Comparison of ENCODE assay signal across 16 cellular contexts in genomic region chr2:1510184-1510583, GRCh38.
DNase-seq lines count a peak whose midpoint lies in the region; ATAC-seq and TF ChIP-seq lines count a peak whose summit lies in the region.
"Had no signal": no experiment of that assay in that cellular context is flagged by ENCODE, and none has a peak within 500 bp of the region (broad histone marks: within the 10 kb centered on the region; RNA-seq: fewer than 3 reads in every experiment).

No MANE protein-coding gene starts in this region.

- H3K9me3 ChIP-seq in Loucy (ENCODE audit: insufficient read depth, low read depth, low read length) (no peaks in the 10 kb centered on the region), esophagus (ENCODE audit: control insufficient read depth in 2 of 2, insufficient read depth in 1 of 2, low read depth in 1 of 2, low read length in 1 of 2) (no peaks in the 10 kb centered on the region), spleen (no peaks in the 10 kb centered on the region)
- H3K9me3 ChIP-seq: breast epithelium, HAP-1, MG63 had no signal

- no peaks in the 10 kb centered on the region for H3K36me3 ChIP-seq in Loucy (ENCODE audit: insufficient read depth, low read length)
- H3K36me3 ChIP-seq in esophagus (ENCODE audit: control insufficient read depth in 2 of 2, insufficient read depth in 2 of 2, low read length in 1 of 2): no peaks in the 10 kb centered on the region
- H3K36me3 ChIP-seq in spleen: peaks cover 0 to 16% (median 0%) of the 10 kb centered on the region in 6 donors
- H3K36me3 ChIP-seq: breast epithelium, HAP-1, MG63 had no signal

- DNase-seq in activated T-cell treated with anti-CD3 and anti-CD28 coated beads, Interleukin-2, amount 50 U/mL, for 4 hours: no peak
- no peak for DNase-seq in activated T-cell treated with anti-CD3 and anti-CD28 coated beads, Interleukin-2, amount 50 U/mL, for 48 hours
- no peak for DNase-seq in spleen
- DNase-seq in foreskin keratinocyte: no peak
- DNase-seq: activated B cell treated with CpG ODN at 0.5 μM for 24 hours; MG63; natural killer cell; NCI-H1436 treated with DMSO at 0.1 percent for 48 hours; NCI-H446 treated with DMSO at 0.1 percent for 48 hours; stimulated activated naive CD8-positive, alpha-beta T cell treated with anti-CD3 and anti-CD28 coated beads, Interleukin-15, amount 100 ng/mL, for 72 hours had no signal

- H3K79me2 ChIP-seq in Loucy (ENCODE audit: insufficient read depth, low read length): no peaks in the 10 kb centered on the region

- H3K27me3 ChIP-seq in Loucy (ENCODE audit: insufficient read depth, low read length, poor library complexity, severe bottlenecking): no peaks in the 10 kb centered on the region
- H3K27me3 ChIP-seq in esophagus (ENCODE audit: control insufficient read depth in 1 of 2, insufficient read depth in 2 of 2, low read length in 2 of 2): no peaks in the 10 kb centered on the region
- H3K27me3 ChIP-seq in spleen (replicated peaks in 1 of 7): peaks cover 0 to 11% (median 0%) of the 10 kb centered on the region in 7 donors
- no peaks in the 10 kb centered on the region for H3K27me3 ChIP-seq in foreskin keratinocyte
- H3K27me3 ChIP-seq: MG63 had no signal

- H3K4me3 ChIP-seq in Loucy (ENCODE audit: low read length, poor library complexity, severe bottlenecking) (no peak overlapping the region), esophagus (ENCODE audit: low read depth in 1 of 2, low read length in 2 of 2) (no peak overlapping the region), spleen (no peak overlapping the region)
- H3K4me3 ChIP-seq: breast epithelium, HAP-1, lung, MG63 had no signal

- no peaks in the 10 kb centered on the region for H4K20me1 ChIP-seq in Loucy (ENCODE audit: insufficient read depth, low read length, poor library complexity, severe bottlenecking)

- no peaks in the 10 kb centered on the region for H3K27me3 Mint-ChIP-seq in activated T-cell treated with anti-CD3 and anti-CD28 coated beads, Interleukin-2, amount 50 U/mL, for 4 hours (ENCODE audit: low read depth)

- H3K9ac ChIP-seq in Loucy (ENCODE audit: low read depth, low read length, poor library complexity, severe bottlenecking): no peak overlapping the region

- TF ChIP-seq CTCF in Loucy (conservative IDR thresholded peaks at IDR 0.05; ENCODE audit: low read length) (no peak), spleen (IDR thresholded peaks at IDR 0.05 in 8 of 11, conservative IDR thresholded peaks at IDR 0.05 in 3 of 11) (no peak), foreskin keratinocyte (conservative IDR thresholded peaks at IDR 0.05) (no peak)

- H3K4me1 Mint-ChIP-seq in activated T-cell treated with anti-CD3 and anti-CD28 coated beads, Interleukin-2, amount 50 U/mL, for 4 hours (ENCODE audit: low read depth): peaks cover 25% of the 10 kb centered on the region

- intact Hi-C loops in spleen (cut with DNase I; ENCODE audit: low total_unique reads): no loop called here

- no peaks in the 10 kb centered on the region for H3F3A ChIP-seq in Loucy (ENCODE audit: low read depth)

- H2AFZ ChIP-seq in Loucy (ENCODE audit: low read length): no peak overlapping the region

- H3K4me2 ChIP-seq in Loucy (ENCODE audit: low read depth, low read length, poor library complexity, severe bottlenecking): peak overlapping the region; percentile 51

- H3K4me1 ChIP-seq in Loucy (ENCODE audit: insufficient read depth, low read length, poor library complexity, severe bottlenecking): peaks cover 27% of the 10 kb centered on the region
- no peaks in the 10 kb centered on the region for H3K4me1 ChIP-seq in esophagus (ENCODE audit: control insufficient read depth in 2 of 2, insufficient read depth in 2 of 2, low read length in 1 of 2)
- H3K4me1 ChIP-seq in spleen: peaks cover 0 to 12% (median 1%) of the 10 kb centered on the region in 6 donors
- H3K4me1 ChIP-seq in foreskin keratinocyte: no peaks in the 10 kb centered on the region
- H3K4me1 ChIP-seq: breast epithelium, HAP-1 had no signal

- H3K4me3 Mint-ChIP-seq in activated T-cell treated with anti-CD3 and anti-CD28 coated beads, Interleukin-2, amount 50 U/mL, for 4 hours: peak overlapping the region; percentile 5
- H3K4me3 Mint-ChIP-seq: activated B cell treated with CpG ODN at 0.5 μM for 24 hours, natural killer cell had no signal

- H3K9me3 Mint-ChIP-seq in activated T-cell treated with anti-CD3 and anti-CD28 coated beads, Interleukin-2, amount 50 U/mL, for 4 hours: no peaks in the 10 kb centered on the region
- H3K9me3 Mint-ChIP-seq: activated B cell treated with CpG ODN at 0.5 μM for 24 hours; natural killer cell; stimulated activated naive CD8-positive, alpha-beta T cell treated with anti-CD3 and anti-CD28 coated beads, Interleukin-15, amount 100 ng/mL, for 72 hours had no signal

- TF ChIP-seq POLR2A in spleen (IDR thresholded peaks at IDR 0.05): no peak

- 55 to 60% methylated on average over 5 of the region's 5 CpGs for WGBS in esophagus, 2 donors
- WGBS in spleen, 5 donors: 60 to 76% (median 66%) methylated on average over 5 of the region's 5 CpGs

- H3K9me2 ChIP-seq in Loucy (replicated peaks; ENCODE audit: low read depth, low read length): no peaks in the 10 kb centered on the region

- H3K36me3 Mint-ChIP-seq in activated T-cell treated with anti-CD3 and anti-CD28 coated beads, Interleukin-2, amount 50 U/mL, for 4 hours (ENCODE audit: insufficient read depth): no peaks in the 10 kb centered on the region
- H3K36me3 Mint-ChIP-seq: natural killer cell had no signal

- peak overlapping the region; percentile 0 to 75 for H3K27ac ChIP-seq in esophagus (ENCODE audit: low read depth in 2 of 2, low read length in 1 of 2)
- H3K27ac ChIP-seq in spleen: peak overlapping the region; percentile 45 to 87 (median 78)
- H3K27ac ChIP-seq in foreskin keratinocyte: no peak overlapping the region

- no peak for ATAC-seq in activated T-cell treated with anti-CD3 and anti-CD28 coated beads, Interleukin-2, amount 50 U/mL, for 4 hours
- ATAC-seq in foreskin keratinocyte: no peak
- no peak for ATAC-seq in activated CD4-positive, CD25-positive, alpha-beta regulatory T cell treated with anti-CD3 and anti-CD28 coated beads, Interleukin-2, amount 50 U/mL, for 24 hours
- ATAC-seq: natural killer cell had no signal
